In genomic region chr15:68589012-68589411, GRCh38 we compare ENCODE assay signal across 19 cellular contexts. TPM values are rescaled to one million over a fixed set of nuclear protein-coding genes. Genes with fewer than 3 reads are reported as not detected.
DNase-seq lines count a peak whose midpoint lies in the region; ATAC-seq and TF ChIP-seq lines count a peak whose summit lies in the region.
"Had no signal": no experiment of that assay in that cellular context is flagged by ENCODE, and none has a peak within 500 bp of the region (broad histone marks: within the 10 kb centered on the region; RNA-seq: fewer than 3 reads in every experiment).

No MANE protein-coding gene starts in this region.

- no peaks in the 10 kb centered on the region for H3K27me3 ChIP-seq in AG04450 (ENCODE audit: control insufficient read depth, insufficient read depth, low read length)
- no peaks in the 10 kb centered on the region for H3K27me3 ChIP-seq in adipocyte (replicated peaks; ENCODE audit: control insufficient read depth, insufficient read depth, low read length)
- H3K27me3 ChIP-seq in dorsolateral prefrontal cortex = no peaks in the 10 kb centered on the region
- no peaks in the 10 kb centered on the region for H3K27me3 ChIP-seq in skeletal muscle satellite cell (ENCODE audit: control insufficient read depth, insufficient read depth, low read length)
- H3K27me3 ChIP-seq: MG63 had no signal

- no peaks in the 10 kb centered on the region for H3K36me3 Mint-ChIP-seq in T-helper 2 cell treated with Interferon-gamma antibody and Interleukin-4, amounts not matched to agents 5 μg/mL and 100 μg/mL, for 36 hours (ENCODE audit: low read depth)

- H3K9me3 ChIP-seq in AG04450 (ENCODE audit: control insufficient read depth, insufficient read depth, low read length) (no peaks in the 10 kb centered on the region), adipocyte (ENCODE audit: control insufficient read depth, low read length) (no peaks in the 10 kb centered on the region), skeletal muscle satellite cell (replicated peaks; ENCODE audit: low read length) (no peaks in the 10 kb centered on the region)
- H3K9me3 ChIP-seq: Caco-2, MG63 had no signal

- H3K27ac ChIP-seq in AG04450 (ENCODE audit: low read depth, low read length) = peak overlapping the region; percentile 47
- H3K27ac ChIP-seq in dorsolateral prefrontal cortex = peak overlapping the region in 58 of 59 donors; percentile 62 to 98 (median 91)
- H3K27ac ChIP-seq: PC-9 had no signal

- H3K4me3 Mint-ChIP-seq in T-helper 2 cell treated with Interferon-gamma antibody and Interleukin-4, amounts not matched to agents 5 μg/mL and 100 μg/mL, for 36 hours = no peak overlapping the region

- DNase-seq in AG04450 (ENCODE audit: low read depth, low spot score) = no peak
- DNase-seq in adipocyte (ENCODE audit: low read depth) = peak; percentile 28
- no peak for DNase-seq in dorsolateral prefrontal cortex
- no peak for DNase-seq in T-helper 2 cell treated with Interferon-gamma antibody and Interleukin-4, amounts not matched to agents 5 μg/mL and 100 μg/mL, for 36 hours (ENCODE audit: low spot score)
- DNase-seq in effector CD8-positive, alpha-beta T cell (lab: John Stamatoyannopoulos, UW) = no peak
- no peak for DNase-seq in NCI-H2081 (lab: John Stamatoyannopoulos, UW)
- DNase-seq: AML-193, Caco-2, EL, Karpas-422, MG63, NCI-H1092, NCI-H1694, NCI-H2107, NCI-H2227 treated with DMSO at 0.1 percent for 48 hours, NCI-H524, PC-9 had no signal

- peaks cover 8% of the 10 kb centered on the region for H3K4me1 Mint-ChIP-seq in T-helper 2 cell treated with Interferon-gamma antibody and Interleukin-4, amounts not matched to agents 5 μg/mL and 100 μg/mL, for 36 hours (ENCODE audit: low read depth)

- intact Hi-C loops in dorsolateral prefrontal cortex (cut with DNase I) = no loop called here

- no peak overlapping the region for H3K27ac Mint-ChIP-seq in T-helper 2 cell treated with Interferon-gamma antibody and Interleukin-4, amounts not matched to agents 5 μg/mL and 100 μg/mL, for 36 hours

- no peaks in the 10 kb centered on the region for H3K27me3 Mint-ChIP-seq in T-helper 2 cell treated with Interferon-gamma antibody and Interleukin-4, amounts not matched to agents 5 μg/mL and 100 μg/mL, for 36 hours (ENCODE audit: low read depth)

- CTCF ChIA-PET in AG04450 (lab: Charles Lee) = interaction anchor here (1.0 kb wide), 1 partner anchor 35 kb away, joined by 3 read pairs; no protein-coding TSS in a partner anchor

- no peak overlapping the region for H3K4me3 ChIP-seq in AG04450 (ENCODE audit: low read depth, low read length)
- H3K4me3 ChIP-seq in adipocyte (ENCODE audit: low read length) = no peak overlapping the region
- H3K4me3 ChIP-seq in dorsolateral prefrontal cortex = no peak overlapping the region
- H3K4me3 ChIP-seq in skeletal muscle satellite cell (ENCODE audit: low read length) = no peak overlapping the region
- H3K4me3 ChIP-seq: MG63, PC-9 had no signal

- no peak overlapping the region for H3K4me2 ChIP-seq in skeletal muscle satellite cell (ENCODE audit: low read length)
- H3K4me2 ChIP-seq: PC-9 had no signal

- peak overlapping the region; percentile 13 for H3K9ac ChIP-seq in adipocyte (ENCODE audit: low read length)
- H3K9ac ChIP-seq in skeletal muscle satellite cell (ENCODE audit: low read depth, low read length) = peak overlapping the region; percentile 13

- H3K9me3 Mint-ChIP-seq in T-helper 2 cell treated with Interferon-gamma antibody and Interleukin-4, amounts not matched to agents 5 μg/mL and 100 μg/mL, for 36 hours = no peaks in the 10 kb centered on the region

- POLR2A ChIA-PET in AG04450 (lab: Yijun Ruan, JAX) = interaction anchor here (1.2 kb wide), 1 partner anchor 49 kb away, joined by 3 read pairs; no protein-coding TSS in a partner anchor

- TF ChIP-seq CTCF in AG04450 (IDR thresholded peaks at IDR 0.05; ENCODE audit: low read depth, low read length) (no peak), dorsolateral prefrontal cortex (IDR thresholded peaks at IDR 0.05 in 54 of 56, conservative IDR thresholded peaks at IDR 0.05 in 2 of 56; ENCODE audit: low read depth in 1 of 56, partially characterized antibody in 56 of 56) (no peak)

- H3K4me1 ChIP-seq in adipocyte (ENCODE audit: control insufficient read depth, insufficient read depth, low read length) (peaks cover 71% of the 10 kb centered on the region), skeletal muscle satellite cell (ENCODE audit: control insufficient read depth, insufficient read depth, low read length) (peaks cover 91% of the 10 kb centered on the region)

- no peaks in the 10 kb centered on the region for H3K36me3 ChIP-seq in adipocyte (ENCODE audit: control insufficient read depth, insufficient read depth, low read length, severe bottlenecking)
- no peaks in the 10 kb centered on the region for H3K36me3 ChIP-seq in skeletal muscle satellite cell (ENCODE audit: insufficient read depth, low read length)

- no peak for ATAC-seq in HG03045 (IDR thresholded peaks at IDR 0.05; ENCODE audit: unreplicated experiment)

RNA-seq across cellular contexts. Expression of gene CORO2B, which starts 10.2 kb away (rescaled TPM):
- 16.1 and 22.0 TPM in 2 replicates for polyA plus RNA-seq in AG04450 (2011; rRNA removed)
- 19.9 and 25.4 TPM in 2 replicates for polyA minus RNA-seq in AG04450 (2011; rRNA and poly(A)+ RNA removed)
- total RNA-seq in dorsolateral prefrontal cortex = 100 to 1,000 TPM in 88 of 120 experiments, 10 to 100 TPM in 32; 75.5 to 144 (median 107) TPM
- 21.3 and 21.4 TPM in 2 replicates for total RNA-seq in skeletal muscle satellite cell (2012; rRNA removed)
